25 cellular contexts compared by ENCODE assay signal in the genomic region with DNA sequence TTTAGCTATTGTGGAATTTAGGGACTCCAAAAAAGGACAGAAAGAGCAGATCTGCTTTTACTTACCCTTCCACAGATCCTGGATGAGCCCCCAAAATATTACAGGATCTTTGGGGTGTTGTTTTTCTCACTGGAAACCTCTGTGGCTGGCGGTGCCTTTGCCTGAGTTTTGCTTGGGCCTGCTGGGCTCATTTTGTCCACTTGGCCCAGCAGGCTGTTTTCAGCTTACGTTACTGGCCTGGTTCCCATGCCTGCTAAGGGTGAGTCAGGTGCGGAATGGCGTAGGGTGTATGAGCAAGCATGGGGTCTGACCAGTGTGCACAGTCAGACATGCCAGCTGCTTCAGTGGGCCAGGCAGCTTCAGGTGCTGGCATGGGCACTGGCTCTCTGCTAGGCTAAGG. TPM values are rescaled to one million over a fixed set of nuclear protein-coding genes. Genes with fewer than 3 reads are reported as not detected.
A peak's percentile ranks its signal among the peaks of the same experiment; 100 is the strongest.
DNase-seq lines count a peak whose midpoint lies in the region; ATAC-seq lines count a peak whose summit lies in the region.
"Had no signal": no experiment of that assay in that cellular context is flagged by ENCODE, and none has a peak within 500 bp of the region (broad histone marks: within the 10 kb centered on the region; RNA-seq: fewer than 3 reads in every experiment).

No MANE protein-coding gene starts in this region.

- H3K36me3 ChIP-seq in MG63, result no peaks in the 10 kb centered on the region; the same call in 1 of the 2 replicates
- H3K36me3 ChIP-seq: esophagus muscularis mucosa, left lung had no signal

- H3K9me3 ChIP-seq in MG63, result peaks cover 2% of the 10 kb centered on the region

- ATAC-seq in HG03135 (IDR thresholded peaks at IDR 0.05; ENCODE audit: unreplicated experiment) (no peak), GM19351 (IDR thresholded peaks at IDR 0.05; ENCODE audit: unreplicated experiment) (no peak)
- ATAC-seq: activated naive CD4-positive, alpha-beta T cell treated with anti-CD3 and anti-CD28 coated beads, Interleukin-2, amount 50 U/mL, for 72 hours; left lung; naive thymus-derived CD8-positive, alpha-beta T cell had no signal

- DNase-seq in HCEC 1CT (peak; percentile 37), MG63 (peak; percentile 90), astrocyte of the hippocampus (ENCODE audit: low read depth, low spot score) (peak; percentile 5), myocyte (ENCODE audit: low read depth) (peak; percentile 15), middle frontal gyrus (ENCODE audit: extremely low spot score, low spot score) (no peak)
- DNase-seq: activated CD4-positive, alpha-beta memory T cell treated with anti-CD3 and anti-CD28 coated beads, Interleukin-2, amount 10 ng/mL, durations not matched to agents 7 days and 5 days; activated CD4-positive, CD25-positive, alpha-beta regulatory T cell treated with anti-CD3 and anti-CD28 coated beads, Interleukin-2, amount 50 U/mL, for 72 hours; aorta; H9; KBM-7; left lung; MV-4-11; NCI-H146; NCI-H524; occipital lobe; RPMI8226; stimulated activated CD4-positive, alpha-beta T cell treated with anti-CD3 and anti-CD28 coated beads, Interleukin-15, amount 100 ng/mL, for 24 hours; stimulated activated naive CD4-positive, alpha-beta T cell treated with Interleukin-2 at 50 U/mL for 16 hours had no signal

- H3K4me3 ChIP-seq in MG63, result no peak overlapping the region
- H3K4me3 ChIP-seq: esophagus muscularis mucosa, hepatocyte, left lung had no signal

- H3K27me3 ChIP-seq in MG63, result no peaks in the 10 kb centered on the region
- H3K27me3 ChIP-seq: esophagus muscularis mucosa, hepatocyte, left lung had no signal

RNA-seq across cellular contexts. Expression of a gene that starts 45.8 kb away (rescaled TPM):
- total RNA-seq in MG63 (2014; rRNA removed; shearing (Covaris generic); ENCODE audit: low replicate concordance), result 0.44 and 3.0 TPM in 2 replicates
- total RNA-seq in myocyte, result 0.10 and 0.45 TPM in 2 replicates
- polyA plus RNA-seq in myocyte (2012), result 19.9 TPM
- total RNA-seq: cardiac septum had no signal

RNA-seq across cellular contexts. Expression of a gene that starts 56.8 kb away (rescaled TPM):
- total RNA-seq in MG63 (2014; rRNA removed; shearing (Covaris generic); ENCODE audit: low replicate concordance), result 25.1 and 44.7 TPM in 2 replicates
- 1.7 TPM in 2 replicates for total RNA-seq in myocyte
- 1.3 TPM for polyA plus RNA-seq in myocyte (2012)
